In the genomic region with DNA sequence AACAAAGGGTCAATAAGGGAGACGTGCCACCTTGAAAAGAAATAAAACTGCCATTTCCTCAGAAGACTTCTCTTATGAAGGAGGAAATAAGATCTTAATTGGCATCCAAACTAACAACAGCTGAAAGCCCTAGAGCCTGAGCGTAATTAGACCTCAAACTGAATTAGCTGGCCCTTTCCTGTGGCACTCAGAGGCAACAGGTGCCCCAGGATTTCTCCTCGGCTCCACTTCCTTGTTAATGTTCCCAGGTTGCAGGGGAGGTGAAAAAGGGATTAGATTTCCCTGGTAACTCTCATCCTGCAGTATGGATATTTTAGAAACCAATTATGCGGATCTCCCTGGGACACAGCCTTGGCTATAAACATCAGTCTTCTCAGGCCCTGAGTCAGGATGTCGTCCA, we compare ENCODE assay signal across 29 cellular contexts.
DNase-seq lines count a peak whose midpoint lies in the region; ATAC-seq, FAIRE-seq and TF ChIP-seq lines count a peak whose summit lies in the region.
"Had no signal": no experiment of that assay in that cellular context is flagged by ENCODE, and none has a peak within 500 bp of the region (broad histone marks: within the 10 kb centered on the region; RNA-seq: fewer than 3 reads in every experiment).

No MANE protein-coding gene starts in this region.

- TF ChIP-seq CTCF in pancreas (IDR thresholded peaks at IDR 0.05) = no peak

- intact Hi-C loops in pancreas (cut with DNase I) = no loop called here

- DNase-seq in DMS79 (lab: John Stamatoyannopoulos, UW) (peak; percentile 2), NCI-H128 (lab: John Stamatoyannopoulos, UW; ENCODE audit: unreplicated experiment) (peak; percentile 77), NCI-H2107 treated with DMSO at 0.1 percent for 48 hours (lab: John Stamatoyannopoulos, UW; ENCODE audit: unreplicated experiment) (peak; percentile 92), SK-N-DZ (ENCODE audit: low spot score) (peak; percentile 8), pancreas (no peak), cortex of kidney (lab: John Stamatoyannopoulos, UW) (no peak), small intestine (no peak)
- DNase-seq: activated CD4-positive, alpha-beta memory T cell treated with anti-CD3 and anti-CD28 coated beads for 36 hours; activated CD4-positive, CD25-positive, alpha-beta regulatory T cell treated with anti-CD3 and anti-CD28 coated beads, Interleukin-2, amount 50 U/mL, for 72 hours; activated naive CD4-positive, alpha-beta T cell treated with anti-CD3 and anti-CD28 coated beads for 36 hours; Caco-2; caudate nucleus; effector memory CD4-positive, alpha-beta T cell; left colon; NCI-H1048; NCI-H345; nephron progenitor cell; PC-3; stimulated activated naive B cell treated with anti-CD40 and anti-IgM and Interleukin-4, amounts not matched to agents 10 μg/mL and 1 μg/mL and 100 μg/mL, for 72 hours; substantia nigra; T-helper 17 cell; trophoblast cell had no signal

- H3K4me1 ChIP-seq in pancreas (no peaks in the 10 kb centered on the region), small intestine (ENCODE audit: control insufficient read depth in 2 of 2, insufficient read depth in 1 of 2, low read depth in 1 of 2, low read length in 1 of 2) (no peaks in the 10 kb centered on the region)
- H3K4me1 ChIP-seq: BLaER1, Caco-2 had no signal

- H3K36me3 ChIP-seq in pancreas = no peaks in the 10 kb centered on the region
- no peaks in the 10 kb centered on the region for H3K36me3 ChIP-seq in small intestine (ENCODE audit: control insufficient read depth in 2 of 2, insufficient read depth in 2 of 2, low read length in 2 of 2)
- H3K36me3 ChIP-seq: BLaER1 had no signal

- H3K4me3 ChIP-seq in pancreas (no peak overlapping the region), small intestine (ENCODE audit: low read depth in 1 of 2, low read length in 2 of 2) (no peak overlapping the region)
- H3K4me3 ChIP-seq: BLaER1, coronary artery, K562 had no signal

- no peak for FAIRE-seq in pancreas (lab: Jason Lieb, UNC)
- FAIRE-seq in small intestine (lab: Jason Lieb, UNC) = no peak
- FAIRE-seq: GM18507, GM19239, K562 had no signal

- no peaks in the 10 kb centered on the region for H3K9me3 ChIP-seq in pancreas
- H3K9me3 ChIP-seq in small intestine (ENCODE audit: control insufficient read depth, low read depth) = no peaks in the 10 kb centered on the region
- H3K9me3 ChIP-seq: BLaER1, Caco-2 had no signal

- ATAC-seq in pancreas = no peak
- ATAC-seq: K562; left colon; PC-3; SK-N-SH treated with all-trans-retinoic acid at 6 μM for 48 hours; stimulated activated naive B cell treated with anti-CD40 and anti-IgM and Interleukin-4, amounts not matched to agents 10 μg/mL and 1 μg/mL and 100 μg/mL, for 72 hours; T-helper 17 cell had no signal

- no peaks in the 10 kb centered on the region for H3K27me3 ChIP-seq in pancreas
- H3K27me3 ChIP-seq in small intestine (ENCODE audit: control insufficient read depth in 2 of 2, insufficient read depth in 2 of 2, low read length in 2 of 2) = no peaks in the 10 kb centered on the region
- H3K27me3 ChIP-seq: BLaER1 had no signal

- no peak overlapping the region for H3K27ac ChIP-seq in pancreas
- H3K27ac ChIP-seq in small intestine (ENCODE audit: low read depth in 1 of 2, low read length in 1 of 2) = no peak overlapping the region
- H3K27ac ChIP-seq: BLaER1, coronary artery, epithelial cell of prostate had no signal

- WGBS in pancreas, 2 donors = 63 to 71% methylated on average over 5 of the region's 5 CpGs
- WGBS in small intestine, 3 donors = 75 to 82% (median 78%) methylated on average over 5 of the region's 5 CpGs

Comparison
In these comparisons a context has a peak if more than half of its experiments do, and no peak if none do; other contexts are left out.
1. DNase-seq: peak in DMS79 (single experiment), NCI-H128 (single experiment), NCI-H2107 treated with DMSO at 0.1 percent for 48 hours (single experiment) and SK-N-DZ (single experiment); none in pancreas (0 of 6), cortex of kidney (single experiment) and small intestine (single experiment).